Comparison of ENCODE assay signal across 8 cellular contexts in the genomic region with DNA sequence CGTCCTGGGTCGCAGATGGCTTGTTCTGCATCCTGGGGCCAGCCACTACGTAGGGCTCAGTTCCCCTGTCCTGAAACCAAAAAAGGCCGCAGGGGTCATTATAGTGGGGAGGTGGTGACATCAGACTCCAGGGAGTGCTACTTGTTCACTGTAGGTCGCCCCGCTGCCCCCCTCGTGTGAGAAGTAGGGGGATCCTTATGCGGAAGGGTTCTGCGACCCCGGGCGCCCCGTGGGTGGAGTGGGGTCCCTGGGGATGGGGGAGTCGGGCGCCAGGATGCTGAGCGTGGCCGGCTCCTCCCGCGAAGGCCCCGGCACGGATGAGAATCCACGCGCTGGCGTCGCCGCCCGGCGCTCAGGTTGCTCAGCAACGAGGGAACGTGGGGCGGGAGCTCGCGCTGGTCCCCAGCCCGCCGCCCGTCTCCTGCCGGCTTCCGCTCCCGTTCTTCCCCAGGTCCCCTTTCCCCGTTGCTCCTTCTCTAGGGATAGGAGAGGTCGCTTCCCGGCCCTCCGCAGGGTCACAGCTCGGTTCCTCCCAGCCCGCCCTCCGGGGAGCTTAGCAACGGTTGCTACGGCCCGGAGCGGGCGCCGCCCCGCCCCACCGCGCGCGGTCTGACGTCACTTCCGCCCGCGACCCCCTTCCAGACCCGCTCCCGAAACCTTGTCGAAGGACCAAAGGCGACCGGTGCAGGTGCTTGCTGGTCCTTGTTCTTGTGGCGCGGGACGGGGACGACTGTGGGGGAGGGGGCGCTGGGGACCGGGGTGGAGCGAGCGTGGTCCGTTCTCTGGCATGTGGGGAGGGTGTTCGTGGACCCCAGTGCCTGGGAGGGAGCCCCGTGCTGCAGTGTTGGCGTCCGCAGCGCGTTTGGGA. TPM values are rescaled to one million over a fixed set of nuclear protein-coding genes. Genes with fewer than 3 reads are reported as not detected.
A peak's percentile ranks its signal among the peaks of the same experiment; 100 is the strongest.
DNase-seq lines count a peak whose midpoint lies in the region; ATAC-seq and TF ChIP-seq lines count a peak whose summit lies in the region.

A gene with protein sequence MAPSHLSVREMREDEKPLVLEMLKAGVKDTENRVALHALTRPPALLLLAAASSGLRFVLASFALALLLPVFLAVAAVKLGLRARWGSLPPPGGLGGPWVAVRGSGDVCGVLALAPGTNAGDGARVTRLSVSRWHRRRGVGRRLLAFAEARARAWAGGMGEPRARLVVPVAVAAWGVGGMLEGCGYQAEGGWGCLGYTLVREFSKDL (plus strand): TSS at position 618 of the 868 bp plus-strand sequence. CDS start 521 bp downstream, outside the sequence.

- TF ChIP-seq POLR2A in uterus (IDR thresholded peaks at IDR 0.05): peak in 1 of 2 donors; percentile 39

- no peaks in the 10 kb centered on the region for H3K27me3 Mint-ChIP-seq in IgD-negative memory B cell

- peaks cover 5 to 32% of the 10 kb centered on the region in 2 donors for H3K4me1 ChIP-seq in uterus

- no peaks in the 10 kb centered on the region for H3K27me3 ChIP-seq in uterus

- H3K4me1 Mint-ChIP-seq in IgD-negative memory B cell: peaks cover 0 to 9% (median 3%) of the 10 kb centered on the region in 3 donors

- ATAC-seq in activated naive CD4-positive, alpha-beta T cell treated with anti-CD3 and anti-CD28 coated beads, Interleukin-2, amount 50 U/mL, for 72 hours: peak; percentile 63 to 87
- ATAC-seq in Right ventricle myocardium superior (ENCODE audit: poor library complexity): peak; percentile 71

- TF ChIP-seq CTCF in uterus (IDR thresholded peaks at IDR 0.05): no peak

- H3K9me3 Mint-ChIP-seq in IgD-negative memory B cell: no peaks in the 10 kb centered on the region
- H3K9me3 Mint-ChIP-seq in activated naive CD4-positive, alpha-beta T cell treated with anti-CD3 and anti-CD28 coated beads, Interleukin-2, amount 50 U/mL, for 72 hours: no peaks in the 10 kb centered on the region

- H3K27ac ChIP-seq in uterus: peak within 1 kb of the TSS; percentile 96 to 99

- intact Hi-C loops in Right ventricle myocardium superior (cut with DNase I) (no loop called here), posterior cingulate gyrus (cut with DNase I) (no loop called here), uterus (cut with DNase I; ENCODE audit: low total_unique reads) (no loop called here)

- DNase-seq in NCI-H2081 (lab: John Stamatoyannopoulos, UW) (peak; percentile 63 to 70), NCI-H2081 treated with DMSO at 0.1 percent for 48 hours (lab: John Stamatoyannopoulos, UW) (no peak), SK-N-DZ (ENCODE audit: low spot score) (peak; percentile 62), Right ventricle myocardium superior (peak; percentile 64), posterior cingulate gyrus (peak; percentile 37 to 94 (median 64)), uterus (peak; percentile 61 to 76)
- peak in 1 of 2 donors; percentile 72 for DNase-seq in activated naive CD4-positive, alpha-beta T cell treated with anti-CD3 and anti-CD28 coated beads, Interleukin-2, amount 50 U/mL, for 72 hours (ENCODE audit: low spot score in 2 of 2)

- peak within 1 kb of the TSS; percentile 65 to 94 (median 88) for H3K27ac Mint-ChIP-seq in IgD-negative memory B cell
- H3K27ac Mint-ChIP-seq in activated naive CD4-positive, alpha-beta T cell treated with anti-CD3 and anti-CD28 coated beads, Interleukin-2, amount 50 U/mL, for 72 hours: peak within 1 kb of the TSS; percentile 73 to 90

- H3K4me3 Mint-ChIP-seq in IgD-negative memory B cell: peak within 1 kb of the TSS; percentile 67 to 87 (median 81)

- H3K4me3 ChIP-seq in uterus: peak within 1 kb of the TSS; percentile 42 to 58

- H3K9me3 ChIP-seq in uterus: no peaks in the 10 kb centered on the region

- peaks cover 4% of the 10 kb centered on the region for H3K36me3 Mint-ChIP-seq in IgD-negative memory B cell
- H3K36me3 Mint-ChIP-seq in activated naive CD4-positive, alpha-beta T cell treated with anti-CD3 and anti-CD28 coated beads, Interleukin-2, amount 50 U/mL, for 72 hours: no peaks in the 10 kb centered on the region

- H3K36me3 ChIP-seq in uterus: no peaks in the 10 kb centered on the region

RNA-seq across cellular contexts. Expression of the gene that starts here (rescaled TPM):
- polyA plus RNA-seq in IgD-negative memory B cell: 6.1 TPM
- polyA plus RNA-seq in SK-N-DZ (2014; cell fraction: cytosol; rRNA removed): 21.2 and 40.6 TPM in 2 replicates
- polyA plus RNA-seq in SK-N-DZ (2014; cell fraction: nucleus; rRNA removed): 95.9 and 121 TPM in 2 replicates
- total RNA-seq in activated naive CD4-positive, alpha-beta T cell treated with anti-CD3 and anti-CD28 coated beads, Interleukin-2, amount 50 U/mL, for 72 hours: 10 to 100 TPM in 1 of 2 donors, 1 to 10 TPM in 1; 5.1 to 18.2 TPM
- total RNA-seq in Right ventricle myocardium superior: 2.9 TPM
- total RNA-seq in uterus: 10 to 100 TPM; 16.8 to 44.3 (median 19.6) TPM
